In genomic region chr10:35413985-35414861, GRCh38 we compare ENCODE assay signal across 9 cellular contexts.
DNase-seq lines count a peak whose midpoint lies in the region; ATAC-seq, FAIRE-seq and TF ChIP-seq lines count a peak whose summit lies in the region.
"Had no signal": no experiment of that assay in that cellular context is flagged by ENCODE, and none has a peak within 500 bp of the region (broad histone marks: within the 10 kb centered on the region; RNA-seq: fewer than 3 reads in every experiment).

No MANE protein-coding gene starts in this region.

- no peaks in the 10 kb centered on the region for H3K27me3 Mint-ChIP-seq in effector memory CD8-positive, alpha-beta T cell
- H3K27me3 Mint-ChIP-seq in progenitor cell of endocrine pancreas, result no peaks in the 10 kb centered on the region

- no peak for FAIRE-seq in RCC 7860 (lab: Jason Lieb, UNC)

- peak overlapping the region in 1 of 2 donors; percentile 15 for H3K4me3 Mint-ChIP-seq in effector memory CD8-positive, alpha-beta T cell
- H3K4me3 Mint-ChIP-seq in progenitor cell of endocrine pancreas (ENCODE audit: low read depth), result no peak overlapping the region

- peak; percentile 58 for ATAC-seq in effector memory CD8-positive, alpha-beta T cell (replicated peaks)
- ATAC-seq in HG02571 (IDR thresholded peaks at IDR 0.05; ENCODE audit: unreplicated experiment), result no peak
- no peak for ATAC-seq in GM18517 (IDR thresholded peaks at IDR 0.05; ENCODE audit: unreplicated experiment)

- no peaks in the 10 kb centered on the region for H3K36me3 Mint-ChIP-seq in effector memory CD8-positive, alpha-beta T cell (ENCODE audit: insufficient read depth)
- H3K36me3 Mint-ChIP-seq in progenitor cell of endocrine pancreas (ENCODE audit: insufficient read depth), result no peaks in the 10 kb centered on the region

- no peaks in the 10 kb centered on the region for H3K9me3 Mint-ChIP-seq in effector memory CD8-positive, alpha-beta T cell
- H3K9me3 Mint-ChIP-seq in progenitor cell of endocrine pancreas (ENCODE audit: low read depth), result no peaks in the 10 kb centered on the region

- peak overlapping the region in 1 of 2 donors; percentile 35 for H3K27ac Mint-ChIP-seq in effector memory CD8-positive, alpha-beta T cell
- peak overlapping the region; percentile 29 for H3K27ac Mint-ChIP-seq in progenitor cell of endocrine pancreas

- DNase-seq in ELF-1 (ENCODE audit: low read depth, low spot score), result peak; percentile 31
- peak; percentile 41 for DNase-seq in RCC 7860 (ENCODE audit: low spot score)
- no peak for DNase-seq in effector memory CD8-positive, alpha-beta T cell
- DNase-seq in progenitor cell of endocrine pancreas (ENCODE audit: low spot score, unreplicated experiment), result no peak
- no peak for DNase-seq in NCI-H524 (lab: John Stamatoyannopoulos, UW)
- no peak for DNase-seq in foreskin melanocyte
- DNase-seq: Kasumi-1 had no signal

- H3K4me1 Mint-ChIP-seq in effector memory CD8-positive, alpha-beta T cell (ENCODE audit: low read depth in 2 of 2), result peaks cover 42 to 48% of the 10 kb centered on the region in 2 donors
- H3K4me1 Mint-ChIP-seq in progenitor cell of endocrine pancreas (ENCODE audit: low read depth), result peaks cover 23% of the 10 kb centered on the region

- TF ChIP-seq CTCF in progenitor cell of endocrine pancreas (IDR thresholded peaks at IDR 0.05; ENCODE audit: unreplicated experiment), result no peak

Comparison
In these comparisons a context has a peak if more than half of its experiments do, and no peak if none do; other contexts are left out.
1. DNase-seq: peak in ELF-1 (single experiment) and RCC 7860 (single experiment); none in effector memory CD8-positive, alpha-beta T cell (0 of 3), progenitor cell of endocrine pancreas (single experiment), NCI-H524 (0 of 2) and foreskin melanocyte (single experiment).